In the genomic region with DNA sequence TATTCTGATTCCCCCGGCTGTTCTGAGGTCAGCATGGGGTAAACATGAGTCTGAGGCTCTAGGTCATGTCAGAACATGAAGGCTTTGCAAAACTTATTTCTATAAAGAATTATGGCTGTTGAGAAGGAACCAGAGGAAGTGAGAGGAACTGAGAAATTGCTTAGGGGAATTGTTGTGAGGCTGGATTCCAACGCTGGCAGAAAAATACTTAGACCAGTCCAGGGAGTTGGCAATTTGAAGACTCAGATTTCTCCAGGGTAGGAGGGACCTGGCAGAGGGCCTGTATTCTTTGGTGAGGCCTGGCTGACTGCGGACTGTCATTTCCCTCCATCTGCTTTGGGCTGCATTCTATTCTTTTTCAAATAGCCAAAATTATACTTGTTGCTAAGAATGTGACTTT, we compare ENCODE assay signal across 11 cellular contexts.
DNase-seq lines count a peak whose midpoint lies in the region; ATAC-seq and TF ChIP-seq lines count a peak whose summit lies in the region.
"Had no signal": no experiment of that assay in that cellular context is flagged by ENCODE, and none has a peak within 500 bp of the region (broad histone marks: within the 10 kb centered on the region; RNA-seq: fewer than 3 reads in every experiment).

No MANE protein-coding gene starts in this region.

- H3K4ac ChIP-seq in mesenchymal stem cell (ENCODE audit: low read depth in 1 of 2, low read length in 2 of 2): no peak overlapping the region

- intact Hi-C loops in vagina (cut with DNase I): no loop called here
- intact Hi-C loops in natural killer cell (cut with micrococcal nuclease): no loop called here

- WGBS in SK-N-SH (ENCODE audit: low lambda C conversion rate): 84% methylated on average over 3 of the region's 3 CpGs
- 70% methylated on average over 3 of the region's 3 CpGs for WGBS in mesenchymal stem cell

- POLR2A ChIA-PET in SK-N-SH (lab: Yijun Ruan, JAX): no interaction called here

- no peak overlapping the region for H3K18ac ChIP-seq in mesenchymal stem cell (ENCODE audit: low read depth in 1 of 2, low read length in 2 of 2)

- no peak overlapping the region for H3K14ac ChIP-seq in mesenchymal stem cell (ENCODE audit: low read length in 2 of 2)

- H2AK5ac ChIP-seq in mesenchymal stem cell (ENCODE audit: low read length, severe bottlenecking): no peak overlapping the region

- no peak overlapping the region for H4K8ac ChIP-seq in mesenchymal stem cell (ENCODE audit: low read length)

- H3K9ac ChIP-seq in SK-N-SH (no peak overlapping the region), mesenchymal stem cell (ENCODE audit: low read length) (peak overlapping the region; percentile 49)

- no peak overlapping the region for H4K91ac ChIP-seq in mesenchymal stem cell (ENCODE audit: low read length)

- no peaks in the 10 kb centered on the region for H3K27me3 Mint-ChIP-seq in natural killer cell (ENCODE audit: low read depth in 2 of 2)

- H3K79me2 ChIP-seq in SK-N-SH (ENCODE audit: insufficient read depth): no peaks in the 10 kb centered on the region

- ATAC-seq in SK-N-SH treated with all-trans-retinoic acid at 6 μM for 48 hours (peak; percentile 76), esophagus mucosa (peak; percentile 61), GM21381 (IDR thresholded peaks at IDR 0.05; ENCODE audit: unreplicated experiment) (no peak), HG03457 (IDR thresholded peaks at IDR 0.05; ENCODE audit: unreplicated experiment) (no peak), natural killer cell (no peak)

- no peak overlapping the region for H2BK15ac ChIP-seq in mesenchymal stem cell (ENCODE audit: low read depth, poor library complexity, severe bottlenecking)

- no peak for TF ChIP-seq EP300 in SK-N-SH (IDR thresholded peaks at IDR 0.05; ENCODE audit: borderline replicate concordance in 1 of 2, low read depth in 1 of 2, low read length in 1 of 2)

- no peak for TF ChIP-seq POLR2A in vagina (IDR thresholded peaks at IDR 0.05)

- CTCF ChIA-PET in SK-N-SH (lab: Yijun Ruan, JAX): no interaction called here

- H2AFZ ChIP-seq in SK-N-SH (ENCODE audit: low read depth) (no peak overlapping the region), mesenchymal stem cell (ENCODE audit: low read depth, low read length) (no peak overlapping the region)

- H3K4me3 ChIP-seq in SK-N-SH (ENCODE audit: low read depth in 2 of 2, low read length in 1 of 2) (no peak overlapping the region), mesenchymal stem cell (ENCODE audit: insufficient read depth in 1 of 2, low read depth in 1 of 2, low read length in 2 of 2) (no peak overlapping the region), vagina (no peak overlapping the region)

- no peaks in the 10 kb centered on the region for H3K9me3 ChIP-seq in SK-N-SH
- H3K9me3 ChIP-seq in mesenchymal stem cell (ENCODE audit: control insufficient read depth, low read length): no peaks in the 10 kb centered on the region
- H3K9me3 ChIP-seq in vagina: no peaks in the 10 kb centered on the region

- no peak overlapping the region for H2BK5ac ChIP-seq in mesenchymal stem cell (ENCODE audit: low read depth, low read length, poor library complexity, severe bottlenecking)

- no peaks in the 10 kb centered on the region for H3K9me2 ChIP-seq in SK-N-SH

- no peak overlapping the region for H3K23ac ChIP-seq in mesenchymal stem cell (ENCODE audit: low read length in 2 of 2)

- no peak overlapping the region for H3K27ac Mint-ChIP-seq in natural killer cell
- H3K27ac Mint-ChIP-seq: activated naive CD4-positive, alpha-beta T cell treated with anti-CD3 and anti-CD28 coated beads, Interleukin-2, amount 50 U/mL, for 24 hours had no signal

- no peaks in the 10 kb centered on the region for H3K36me3 Mint-ChIP-seq in natural killer cell
- H3K36me3 Mint-ChIP-seq: activated naive CD4-positive, alpha-beta T cell treated with anti-CD3 and anti-CD28 coated beads, Interleukin-2, amount 50 U/mL, for 24 hours had no signal

- peaks cover 0 to 4% of the 10 kb centered on the region in 2 experiments; a peak in 1 of 4 replicates for H3K4me1 ChIP-seq in SK-N-SH (ENCODE audit: control insufficient read depth in 1 of 2, insufficient read depth in 2 of 2, low read depth in 1 of 2, low read length in 1 of 2)
- peaks cover 2% of the 10 kb centered on the region for H3K4me1 ChIP-seq in mesenchymal stem cell (ENCODE audit: control insufficient read depth, insufficient read depth, low read depth, low read length)
- H3K4me1 ChIP-seq in vagina: peaks cover 18% of the 10 kb centered on the region

- H3K4me2 ChIP-seq in SK-N-SH: no peak overlapping the region
- H3K4me2 ChIP-seq in mesenchymal stem cell (ENCODE audit: low read length, poor library complexity, severe bottlenecking): no peak overlapping the region

- DNase-seq in SK-N-SH (no peak), mesenchymal stem cell (no peak), vagina (ENCODE audit: extremely low spot score in 2 of 2) (no peak), natural killer cell (no peak)
- DNase-seq: NCI-H1092, T-helper 1 cell had no signal

- H3K36me3 ChIP-seq in SK-N-SH (replicated peaks in 1 of 2; ENCODE audit: control insufficient read depth in 1 of 2, insufficient read depth in 2 of 2, low read length in 1 of 2): peaks cover 0 to 6% of the 10 kb centered on the region in 2 experiments
- H3K36me3 ChIP-seq in mesenchymal stem cell (ENCODE audit: control insufficient read depth in 1 of 2, insufficient read depth in 2 of 2, low read depth in 1 of 2, low read length in 2 of 2): peaks cover 4 to 11% of the 10 kb centered on the region in 2 experiments
- peaks cover 0 to 14% of the 10 kb centered on the region in 2 donors for H3K36me3 ChIP-seq in vagina

- no peak for TF ChIP-seq RAD21 in SK-N-SH (IDR thresholded peaks at IDR 0.05; ENCODE audit: low read length)

- peaks cover 0 to 6% of the 10 kb centered on the region in 2 donors for H3K4me1 Mint-ChIP-seq in natural killer cell
- H3K4me1 Mint-ChIP-seq: activated naive CD4-positive, alpha-beta T cell treated with anti-CD3 and anti-CD28 coated beads, Interleukin-2, amount 50 U/mL, for 24 hours had no signal

- no peaks in the 10 kb centered on the region for H4K20me1 ChIP-seq in SK-N-SH (ENCODE audit: insufficient read depth)

- TF ChIP-seq CTCF in SK-N-SH (IDR thresholded peaks at IDR 0.05) (no peak), vagina (IDR thresholded peaks at IDR 0.05) (no peak), natural killer cell (IDR thresholded peaks at IDR 0.05) (no peak)

- no peaks in the 10 kb centered on the region for H3F3A ChIP-seq in SK-N-SH (replicated peaks; ENCODE audit: insufficient read depth)

- H2BK120ac ChIP-seq in mesenchymal stem cell (ENCODE audit: low read depth, low read length): peak overlapping the region; percentile 49

- H3K27ac ChIP-seq in SK-N-SH (ENCODE audit: low read depth in 2 of 2, low read length in 1 of 2): peak overlapping the region in 1 of 2 experiments; percentile 17; a peak in 1 of 4 replicates
- no peak overlapping the region for H3K27ac ChIP-seq in mesenchymal stem cell (ENCODE audit: low read length, poor library complexity, severe bottlenecking)
- peak overlapping the region; percentile 52 for H3K27ac ChIP-seq in vagina

- no peaks in the 10 kb centered on the region for H3K79me1 ChIP-seq in mesenchymal stem cell (replicated peaks; ENCODE audit: low read length, poor library complexity, severe bottlenecking)

- H3K4me3 Mint-ChIP-seq in natural killer cell: no peak overlapping the region
- H3K4me3 Mint-ChIP-seq: activated naive CD4-positive, alpha-beta T cell treated with anti-CD3 and anti-CD28 coated beads, Interleukin-2, amount 50 U/mL, for 24 hours had no signal

- H3K27me3 ChIP-seq in SK-N-SH (ENCODE audit: insufficient read depth) (no peaks in the 10 kb centered on the region), mesenchymal stem cell (ENCODE audit: control insufficient read depth in 1 of 2, insufficient read depth in 1 of 2, low read length in 2 of 2) (no peaks in the 10 kb centered on the region), vagina (no peaks in the 10 kb centered on the region)

- H2BK12ac ChIP-seq in mesenchymal stem cell (ENCODE audit: low read length in 2 of 2): no peak overlapping the region

- H3K9me3 Mint-ChIP-seq in natural killer cell: no peaks in the 10 kb centered on the region
- H3K9me3 Mint-ChIP-seq: activated naive CD4-positive, alpha-beta T cell treated with anti-CD3 and anti-CD28 coated beads, Interleukin-2, amount 50 U/mL, for 24 hours had no signal

TF ChIP-seq in SK-N-SH, 30 proteins besides CTCF, POLR2A, EP300 and RAD21:
- no peak for TF ChIP-seq GATA2 (CRISPR knock-in tag; IDR thresholded peaks at IDR 0.05)
- TF ChIP-seq, protein P1, sequence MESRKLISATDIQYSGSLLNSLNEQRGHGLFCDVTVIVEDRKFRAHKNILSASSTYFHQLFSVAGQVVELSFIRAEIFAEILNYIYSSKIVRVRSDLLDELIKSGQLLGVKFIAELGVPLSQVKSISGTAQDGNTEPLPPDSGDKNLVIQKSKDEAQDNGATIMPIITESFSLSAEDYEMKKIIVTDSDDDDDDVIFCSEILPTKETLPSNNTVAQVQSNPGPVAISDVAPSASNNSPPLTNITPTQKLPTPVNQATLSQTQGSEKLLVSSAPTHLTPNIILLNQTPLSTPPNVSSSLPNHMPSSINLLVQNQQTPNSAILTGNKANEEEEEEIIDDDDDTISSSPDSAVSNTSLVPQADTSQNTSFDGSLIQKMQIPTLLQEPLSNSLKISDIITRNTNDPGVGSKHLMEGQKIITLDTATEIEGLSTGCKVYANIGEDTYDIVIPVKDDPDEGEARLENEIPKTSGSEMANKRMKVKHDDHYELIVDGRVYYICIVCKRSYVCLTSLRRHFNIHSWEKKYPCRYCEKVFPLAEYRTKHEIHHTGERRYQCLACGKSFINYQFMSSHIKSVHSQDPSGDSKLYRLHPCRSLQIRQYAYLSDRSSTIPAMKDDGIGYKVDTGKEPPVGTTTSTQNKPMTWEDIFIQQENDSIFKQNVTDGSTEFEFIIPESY (IDR thresholded peaks at IDR 0.05; ENCODE audit: borderline replicate concordance, low read depth): no peak

Comparison
In these comparisons a context has a peak if more than half of its experiments do, and no peak if none do; other contexts are left out.
1. ATAC-seq: peak in SK-N-SH treated with all-trans-retinoic acid at 6 μM for 48 hours (single experiment) and esophagus mucosa (single experiment); none in GM21381 (single experiment), HG03457 (single experiment) and natural killer cell (0 of 3).